ENCODE assay signal across 9 cellular contexts in genomic region chr11:63906585-63906984, GRCh38. TPM values are rescaled to one million over a fixed set of nuclear protein-coding genes. Genes with fewer than 3 reads are reported as not detected.
DNase-seq lines count a peak whose midpoint lies in the region; ATAC-seq and TF ChIP-seq lines count a peak whose summit lies in the region.
"Had no signal": no experiment of that assay in that cellular context is flagged by ENCODE, and none has a peak within 500 bp of the region (broad histone marks: within the 10 kb centered on the region; RNA-seq: fewer than 3 reads in every experiment).

No MANE protein-coding gene starts in this region.

- H3K27me3 Mint-ChIP-seq in WTC11 (ENCODE audit: low read depth), result no peaks in the 10 kb centered on the region
- H3K27me3 Mint-ChIP-seq: IgD-negative memory B cell had no signal

- TF ChIP-seq CTCF in WTC11 (IDR thresholded peaks at IDR 0.05) (peak; percentile 35; the same call in 1 of the 2 replicates), dorsolateral prefrontal cortex (IDR thresholded peaks at IDR 0.05 in 54 of 56, conservative IDR thresholded peaks at IDR 0.05 in 2 of 56; ENCODE audit: low read depth in 1 of 56, partially characterized antibody in 56 of 56) (peak in 50 of 56 donors; percentile 25 to 67 (median 46))

- ATAC-seq in WTC11 (no peak), GM18861 (IDR thresholded peaks at IDR 0.05; ENCODE audit: unreplicated experiment) (no peak), HG03342 (IDR thresholded peaks at IDR 0.05; ENCODE audit: unreplicated experiment) (no peak)

- peaks cover 20% of the 10 kb centered on the region for H3K36me3 Mint-ChIP-seq in WTC11

- H3K27ac Mint-ChIP-seq in WTC11, result peak overlapping the region; percentile 93
- H3K27ac Mint-ChIP-seq: IgD-negative memory B cell had no signal

- peaks cover 48% of the 10 kb centered on the region for H3K4me1 Mint-ChIP-seq in WTC11

- CTCF ChIA-PET in WTC11 (lab: Charles Lee), result interaction anchor here (0.6 to 2.8 kb wide), 34 partner anchors 8 to 243 kb away, joined by 3 to 47 read pairs (median 5); partner anchors contain the start of genes MARK2, NAA40, RCOR2 and ZFTA

- DNase-seq in DMS53 (lab: John Stamatoyannopoulos, UW), result peak; percentile 40
- no peak for DNase-seq in DMS53 treated with DMSO at 0.1 percent for 48 hours (lab: John Stamatoyannopoulos, UW; ENCODE audit: unreplicated experiment)
- peak; percentile 62 for DNase-seq in WTC11 (ENCODE audit: low spot score)
- DNase-seq in dorsolateral prefrontal cortex, result no peak
- peak; percentile 29 for DNase-seq in stimulated activated CD8-positive, alpha-beta memory T cell treated with anti-CD3 and anti-CD28 coated beads, Interleukin-12 subunit alpha, Interleukin-12 subunit beta, amount 100 ng/mL, for 1 hour (ENCODE audit: low read depth)
- no peak for DNase-seq in T1000 (lab: John Stamatoyannopoulos, UW)

- peak overlapping the region in 56 of 59 donors; percentile 40 to 97 (median 86) for H3K27ac ChIP-seq in dorsolateral prefrontal cortex

- no peak overlapping the region for H3K4me3 ChIP-seq in dorsolateral prefrontal cortex

- no peaks in the 10 kb centered on the region for H3K27me3 ChIP-seq in dorsolateral prefrontal cortex

- H3K9me3 Mint-ChIP-seq in WTC11, result no peaks in the 10 kb centered on the region
- H3K9me3 Mint-ChIP-seq: IgD-negative memory B cell had no signal

- H3K4me3 Mint-ChIP-seq in WTC11, result no peak overlapping the region
- H3K4me3 Mint-ChIP-seq: IgD-negative memory B cell had no signal

- intact Hi-C loops in dorsolateral prefrontal cortex (cut with DNase I), result no loop called here

- POLR2A ChIA-PET in WTC11 (lab: Charles Lee), result interaction anchor here (1.2 kb wide), 2 partner anchors 11 to 23 kb away, joined by 3 to 5 read pairs; no protein-coding TSS in a partner anchor

TF ChIP-seq in WTC11, 78 proteins besides CTCF, POLR2A, EP300 and RAD21:
- no peak for TF ChIP-seq ZNF317 (CRISPR knock-in tag; IDR thresholded peaks at IDR 0.05; ENCODE audit: borderline replicate concordance, low read depth)
- no peak for TF ChIP-seq ETV6 (CRISPR knock-in tag; IDR thresholded peaks at IDR 0.05)
- no peak for TF ChIP-seq NFYB (CRISPR knock-in tag; conservative IDR thresholded peaks at IDR 0.05; ENCODE audit: low read depth)
- no peak for TF ChIP-seq ZNF121 (CRISPR knock-in tag; IDR thresholded peaks at IDR 0.05)
- no peak for TF ChIP-seq ESRRA (CRISPR knock-in tag; IDR thresholded peaks at IDR 0.05; ENCODE audit: borderline replicate concordance)
- no peak for TF ChIP-seq ZNF138 (CRISPR knock-in tag; conservative IDR thresholded peaks at IDR 0.05)
- TF ChIP-seq JAZF1 (CRISPR knock-in tag; IDR thresholded peaks at IDR 0.05), result no peak
- no peak for TF ChIP-seq TEAD4 (CRISPR knock-in tag; IDR thresholded peaks at IDR 0.05)
- no peak for TF ChIP-seq ZNF423 (CRISPR knock-in tag; IDR thresholded peaks at IDR 0.05)
- TF ChIP-seq ATF3 (CRISPR knock-in tag; conservative IDR thresholded peaks at IDR 0.05), result no peak
- TF ChIP-seq ZNF512 (CRISPR knock-in tag; IDR thresholded peaks at IDR 0.05; ENCODE audit: borderline replicate concordance), result no peak
- TF ChIP-seq EMX1 (CRISPR knock-in tag; IDR thresholded peaks at IDR 0.05), result no peak
- no peak for TF ChIP-seq ZNF671 (CRISPR knock-in tag; IDR thresholded peaks at IDR 0.05)
- TF ChIP-seq ATF6 (CRISPR knock-in tag; IDR thresholded peaks at IDR 0.05), result no peak
- TF ChIP-seq TCF7 (CRISPR knock-in tag; IDR thresholded peaks at IDR 0.05; ENCODE audit: low read depth), result no peak
- no peak for TF ChIP-seq ZNF416 (CRISPR knock-in tag; IDR thresholded peaks at IDR 0.05)
- TF ChIP-seq IRF1 (CRISPR knock-in tag; IDR thresholded peaks at IDR 0.05), result no peak
- TF ChIP-seq USF1 (CRISPR knock-in tag; IDR thresholded peaks at IDR 0.05), result no peak

RNA-seq across cellular contexts. Expression of gene RCOR2, which starts 10.4 kb away (rescaled TPM):
- total RNA-seq in WTC11 (2021) (77.4 to 98.3 TPM (median 92.0 TPM) in 3 replicates), dorsolateral prefrontal cortex (10 to 100 TPM in 73 of 120 experiments, 1 to 10 TPM in 47; 4.7 to 20.2 (median 10.9) TPM)

RNA-seq across cellular contexts. Expression of gene NAA40, which starts 32.2 kb away (rescaled TPM):
- total RNA-seq in WTC11 (2021), result 31.1 to 32.7 TPM (median 31.8 TPM) in 3 replicates
- 10 to 100 TPM; 18.7 to 46.0 (median 26.4) TPM for total RNA-seq in dorsolateral prefrontal cortex

Comparison
In these comparisons a context has a peak if more than half of its experiments do, and no peak if none do; other contexts are left out.
1. DNase-seq: peak in DMS53 (single experiment), WTC11 (single experiment) and stimulated activated CD8-positive, alpha-beta memory T cell treated with anti-CD3 and anti-CD28 coated beads, Interleukin-12 subunit alpha, Interleukin-12 subunit beta, amount 100 ng/mL, for 1 hour (single experiment); none in DMS53 treated with DMSO at 0.1 percent for 48 hours (single experiment), dorsolateral prefrontal cortex (0 of 10) and T1000 (single experiment).